7 cellular contexts compared by ENCODE assay signal in the genomic region with DNA sequence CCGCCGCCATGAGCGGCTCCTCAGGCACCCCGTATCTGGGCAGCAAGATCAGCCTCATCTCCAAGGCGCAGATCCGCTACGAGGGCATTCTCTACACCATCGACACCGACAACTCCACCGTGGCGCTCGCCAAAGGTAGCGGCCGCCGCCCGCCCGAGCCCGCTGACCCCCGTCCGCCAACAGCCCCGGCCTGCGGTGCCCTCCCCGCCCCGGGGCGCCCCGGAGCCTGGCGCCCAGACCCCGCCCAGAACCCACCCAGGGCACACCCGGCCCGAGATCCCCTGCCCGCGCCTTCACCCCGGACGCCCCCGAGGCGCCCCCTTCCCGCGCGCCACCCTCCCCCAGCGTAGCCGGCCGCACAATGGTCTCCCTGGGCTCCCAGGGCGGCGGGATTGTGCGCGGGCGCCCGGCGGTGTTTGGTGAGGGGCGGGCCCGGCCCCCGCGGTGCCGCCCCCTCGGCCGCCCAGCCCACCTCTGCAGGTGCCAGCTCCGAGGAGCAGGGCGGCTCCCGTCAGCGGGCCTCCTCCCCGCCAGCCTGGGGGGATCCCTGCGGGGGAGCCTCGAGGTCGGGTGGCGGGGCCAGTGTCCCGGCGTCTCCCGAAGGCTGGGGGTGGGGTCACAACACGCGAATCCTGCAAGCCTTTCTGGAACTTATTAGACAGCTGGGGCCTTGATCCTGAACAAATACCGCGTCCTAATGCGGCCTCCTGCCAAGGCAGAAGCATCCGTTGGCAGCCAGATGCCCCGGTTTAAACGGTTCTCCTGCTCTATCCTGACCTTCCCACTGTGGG. TPM values are rescaled to one million over a fixed set of nuclear protein-coding genes. Genes with fewer than 3 reads are reported as not detected.
DNase-seq lines count a peak whose midpoint lies in the region; ATAC-seq and TF ChIP-seq lines count a peak whose summit lies in the region.

No MANE protein-coding gene starts in this region.

- H3K4me1 Mint-ChIP-seq in activated B cell treated with CpG ODN at 0.5 μM for 24 hours = peaks cover 19% of the 10 kb centered on the region

- H3K4me3 Mint-ChIP-seq in activated B cell treated with CpG ODN at 0.5 μM for 24 hours = peak overlapping the region; percentile 79

- H3K9me3 Mint-ChIP-seq in activated B cell treated with CpG ODN at 0.5 μM for 24 hours = no peaks in the 10 kb centered on the region

- H3K27ac ChIP-seq in effector memory CD4-positive, alpha-beta T cell (ENCODE audit: insufficient read depth, low read length, poor library complexity, severe bottlenecking) = peak overlapping the region; percentile 66
- H3K27ac ChIP-seq in muscle layer of colon (ENCODE audit: low read depth, low read length) = peak overlapping the region; percentile 81
- H3K27ac ChIP-seq in urinary bladder (ENCODE audit: low read depth) = peak overlapping the region; percentile 72

- H3K27ac Mint-ChIP-seq in activated B cell treated with CpG ODN at 0.5 μM for 24 hours = peak overlapping the region; percentile 53

- peaks cover 28% of the 10 kb centered on the region for H3K36me3 ChIP-seq in effector memory CD4-positive, alpha-beta T cell (ENCODE audit: control insufficient read depth, insufficient read depth, low read length)
- H3K36me3 ChIP-seq in muscle layer of colon (ENCODE audit: insufficient read depth, low read length) = peaks cover 30% of the 10 kb centered on the region
- H3K36me3 ChIP-seq in urinary bladder (ENCODE audit: insufficient read depth) = peaks cover 3% of the 10 kb centered on the region

- H3K9ac ChIP-seq in muscle layer of colon (ENCODE audit: low read length) = peak overlapping the region; percentile 61

- CTCF ChIA-PET in activated B cell treated with CpG ODN at 0.5 μM for 24 hours (lab: Charles Lee) = interaction anchor here (0.9 kb wide), 1 partner anchor 56 kb away, joined by 3 read pairs; no protein-coding TSS in a partner anchor

- peak overlapping the region; percentile 74 for H3K4me3 ChIP-seq in GM12865 (ENCODE audit: low read depth, low read length)
- H3K4me3 ChIP-seq in effector memory CD4-positive, alpha-beta T cell (ENCODE audit: insufficient read depth, low read depth, low read length, poor library complexity, severe bottlenecking) = peak overlapping the region; percentile 57
- H3K4me3 ChIP-seq in muscle layer of colon (ENCODE audit: low read depth in 1 of 2, low read length in 2 of 2) = peak overlapping the region; percentile 69 to 70
- peak overlapping the region; percentile 87 for H3K4me3 ChIP-seq in urinary bladder (ENCODE audit: low read depth, low read length)

- no peaks in the 10 kb centered on the region for H3K27me3 Mint-ChIP-seq in activated B cell treated with CpG ODN at 0.5 μM for 24 hours

- TF ChIP-seq CTCF in GM12865 (IDR thresholded peaks at IDR 0.05; ENCODE audit: insufficient read depth, low read depth, low read length, missing control alignments) = no peak
- TF ChIP-seq CTCF in activated B cell treated with CpG ODN at 0.5 μM for 24 hours (IDR thresholded peaks at IDR 0.05) = no peak

- H3K36me3 Mint-ChIP-seq in activated B cell treated with CpG ODN at 0.5 μM for 24 hours (ENCODE audit: low read depth) = peaks cover 36% of the 10 kb centered on the region

- no peaks in the 10 kb centered on the region for H3K9me3 ChIP-seq in effector memory CD4-positive, alpha-beta T cell (ENCODE audit: control insufficient read depth, low read length)
- H3K9me3 ChIP-seq in muscle layer of colon (ENCODE audit: low read length) = no peaks in the 10 kb centered on the region

- peaks cover 35% of the 10 kb centered on the region for H3K4me1 ChIP-seq in effector memory CD4-positive, alpha-beta T cell (ENCODE audit: control insufficient read depth, insufficient read depth, low read length, poor library complexity, severe bottlenecking)
- peaks cover 14% of the 10 kb centered on the region for H3K4me1 ChIP-seq in muscle layer of colon (ENCODE audit: insufficient read depth, low read length)
- H3K4me1 ChIP-seq in urinary bladder (ENCODE audit: insufficient read depth) = no peaks in the 10 kb centered on the region

- ATAC-seq in GM21786 (IDR thresholded peaks at IDR 0.05; ENCODE audit: unreplicated experiment) = peak; percentile 3
- peak; percentile 5 for ATAC-seq in activated B cell treated with CpG ODN at 0.5 μM for 24 hours (ENCODE audit: low read depth)

- under 1% methylated on average over 76 of the region's 76 CpGs for WGBS in urinary bladder

- POLR2A ChIA-PET in activated B cell treated with CpG ODN at 0.5 μM for 24 hours (lab: Charles Lee) = interaction anchor here (0.6 to 4.0 kb wide), 15 partner anchors 10 to 831 kb away, joined by 3 to 40 read pairs (median 5); partner anchors contain the start of genes MTG2, PSMA7, RPS21 and SS18L1

- intact Hi-C loops in activated B cell treated with CpG ODN at 0.5 μM for 24 hours (cut with micrococcal nuclease) = loop anchor here (1.0 to 5.0 kb wide), 7 partner anchors 20 to 669 kb away; partner anchors contain the start of genes ADRM1, OSBPL2, PSMA7 and SS18L1

- no peaks in the 10 kb centered on the region for H3K27me3 ChIP-seq in effector memory CD4-positive, alpha-beta T cell (replicated peaks; ENCODE audit: control insufficient read depth, insufficient read depth, low read length, poor library complexity, severe bottlenecking)
- peaks cover 0 to 5% of the 10 kb centered on the region in 2 donors for H3K27me3 ChIP-seq in muscle layer of colon (ENCODE audit: control insufficient read depth in 1 of 2, insufficient read depth in 2 of 2, low read length in 2 of 2)

- DNase-seq in GM12865 (ENCODE audit: low read depth) (peak; percentile 45), M059J (ENCODE audit: low read depth) (peak; percentile 50), activated B cell treated with CpG ODN at 0.5 μM for 24 hours (peak; percentile 53)
- DNase-seq in effector memory CD4-positive, alpha-beta T cell = peak in 2 of 3 donors; percentile 33 to 35

RNA-seq across cellular contexts. Expression of gene LSM14B, which starts 0.6 kb away (rescaled TPM):
- 46.5 and 60.4 TPM in 2 replicates for total RNA-seq in M059J (2014; rRNA removed; shearing (Covaris generic))
- total RNA-seq in activated B cell treated with CpG ODN at 0.5 μM for 24 hours = 35.4 and 36.4 TPM in 2 replicates
- total RNA-seq in urinary bladder = 28.5 TPM
- polyA plus RNA-seq in urinary bladder = 42.9 TPM

RNA-seq across cellular contexts. Expression of gene PSMA7, which starts 20.3 kb away (rescaled TPM):
- 881 and 940 TPM in 2 replicates for total RNA-seq in M059J (2014; rRNA removed; shearing (Covaris generic))
- total RNA-seq in activated B cell treated with CpG ODN at 0.5 μM for 24 hours (241 and 260 TPM in 2 replicates), urinary bladder (83.3 TPM)
- polyA plus RNA-seq in urinary bladder = 324 TPM

RNA-seq across cellular contexts. Expression of gene SS18L1, which starts 20.7 kb away (rescaled TPM):
- 7.8 and 15.1 TPM in 2 replicates for total RNA-seq in M059J (2014; rRNA removed; shearing (Covaris generic))
- total RNA-seq in activated B cell treated with CpG ODN at 0.5 μM for 24 hours (9.0 and 9.1 TPM in 2 replicates), urinary bladder (18.0 TPM)
- 8.8 TPM for polyA plus RNA-seq in urinary bladder

RNA-seq across cellular contexts. Expression of gene TAF4, which starts 57.2 kb away (rescaled TPM):
- 11.7 and 12.4 TPM in 2 replicates for total RNA-seq in M059J (2014; rRNA removed; shearing (Covaris generic))
- 24.9 and 26.9 TPM in 2 replicates for total RNA-seq in activated B cell treated with CpG ODN at 0.5 μM for 24 hours
- total RNA-seq in urinary bladder = 8.9 TPM
- polyA plus RNA-seq in urinary bladder = 9.9 TPM

RNA-seq across cellular contexts. Expression of gene MTG2, which starts 60.0 kb away (rescaled TPM):
- total RNA-seq in M059J (2014; rRNA removed; shearing (Covaris generic)) = 19.9 and 46.4 TPM in 2 replicates
- total RNA-seq in activated B cell treated with CpG ODN at 0.5 μM for 24 hours (40.8 and 46.8 TPM in 2 replicates), urinary bladder (10.3 TPM)
- 25.8 TPM for polyA plus RNA-seq in urinary bladder

Comparison
In these comparisons a context has a peak if more than half of its experiments do, and no peak if none do; other contexts are left out.
1. Peak in every context shown above with its lines: DNase-seq, ATAC-seq, H3K4me3 ChIP-seq and H3K27ac ChIP-seq.